Comparison of ENCODE assay signal across 1 cellular context in genomic region chr2:73284296-73285161, GRCh38.
TF ChIP-seq lines count a peak whose summit lies in the region.

Gene FBXO41 (minus strand): TSS chr2:73284478. CDS start chr2:73269630, 14,848 bp downstream.

TF ChIP-seq in HepG2, 621 proteins besides CTCF, POLR2A, EP300 and RAD21 (continued from another document):
- TF ChIP-seq FOXK1 (CRISPR knock-in tag; IDR thresholded peaks at IDR 0.05; ENCODE audit: borderline replicate concordance, low read depth): no peak
- peak; percentile 44 for TF ChIP-seq ZNF501 (CRISPR knock-in tag; IDR thresholded peaks at IDR 0.05)
- no peak for TF ChIP-seq FOXA1 (IDR thresholded peaks at IDR 0.05)
- TF ChIP-seq FOXA1 (CRISPR knock-in tag; IDR thresholded peaks at IDR 0.05): no peak; the same call in 1 of the 2 replicates
- no peak for TF ChIP-seq SALL2 (CRISPR knock-in tag; IDR thresholded peaks at IDR 0.05)
- peak; percentile 49 for TF ChIP-seq RBFOX2 (IDR thresholded peaks at IDR 0.05; ENCODE audit: low read depth, low read length)
- TF ChIP-seq, protein P1, sequence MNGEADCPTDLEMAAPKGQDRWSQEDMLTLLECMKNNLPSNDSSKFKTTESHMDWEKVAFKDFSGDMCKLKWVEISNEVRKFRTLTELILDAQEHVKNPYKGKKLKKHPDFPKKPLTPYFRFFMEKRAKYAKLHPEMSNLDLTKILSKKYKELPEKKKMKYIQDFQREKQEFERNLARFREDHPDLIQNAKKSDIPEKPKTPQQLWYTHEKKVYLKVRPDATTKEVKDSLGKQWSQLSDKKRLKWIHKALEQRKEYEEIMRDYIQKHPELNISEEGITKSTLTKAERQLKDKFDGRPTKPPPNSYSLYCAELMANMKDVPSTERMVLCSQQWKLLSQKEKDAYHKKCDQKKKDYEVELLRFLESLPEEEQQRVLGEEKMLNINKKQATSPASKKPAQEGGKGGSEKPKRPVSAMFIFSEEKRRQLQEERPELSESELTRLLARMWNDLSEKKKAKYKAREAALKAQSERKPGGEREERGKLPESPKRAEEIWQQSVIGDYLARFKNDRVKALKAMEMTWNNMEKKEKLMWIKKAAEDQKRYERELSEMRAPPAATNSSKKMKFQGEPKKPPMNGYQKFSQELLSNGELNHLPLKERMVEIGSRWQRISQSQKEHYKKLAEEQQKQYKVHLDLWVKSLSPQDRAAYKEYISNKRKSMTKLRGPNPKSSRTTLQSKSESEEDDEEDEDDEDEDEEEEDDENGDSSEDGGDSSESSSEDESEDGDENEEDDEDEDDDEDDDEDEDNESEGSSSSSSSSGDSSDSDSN (CRISPR knock-in tag; IDR thresholded peaks at IDR 0.05): peak; percentile 61
- TF ChIP-seq ZNF713 (CRISPR knock-in tag; IDR thresholded peaks at IDR 0.05): 0 out of 2 replicates have a peak, but pooled peaks have one; percentile 44
- TF ChIP-seq, protein P2, sequence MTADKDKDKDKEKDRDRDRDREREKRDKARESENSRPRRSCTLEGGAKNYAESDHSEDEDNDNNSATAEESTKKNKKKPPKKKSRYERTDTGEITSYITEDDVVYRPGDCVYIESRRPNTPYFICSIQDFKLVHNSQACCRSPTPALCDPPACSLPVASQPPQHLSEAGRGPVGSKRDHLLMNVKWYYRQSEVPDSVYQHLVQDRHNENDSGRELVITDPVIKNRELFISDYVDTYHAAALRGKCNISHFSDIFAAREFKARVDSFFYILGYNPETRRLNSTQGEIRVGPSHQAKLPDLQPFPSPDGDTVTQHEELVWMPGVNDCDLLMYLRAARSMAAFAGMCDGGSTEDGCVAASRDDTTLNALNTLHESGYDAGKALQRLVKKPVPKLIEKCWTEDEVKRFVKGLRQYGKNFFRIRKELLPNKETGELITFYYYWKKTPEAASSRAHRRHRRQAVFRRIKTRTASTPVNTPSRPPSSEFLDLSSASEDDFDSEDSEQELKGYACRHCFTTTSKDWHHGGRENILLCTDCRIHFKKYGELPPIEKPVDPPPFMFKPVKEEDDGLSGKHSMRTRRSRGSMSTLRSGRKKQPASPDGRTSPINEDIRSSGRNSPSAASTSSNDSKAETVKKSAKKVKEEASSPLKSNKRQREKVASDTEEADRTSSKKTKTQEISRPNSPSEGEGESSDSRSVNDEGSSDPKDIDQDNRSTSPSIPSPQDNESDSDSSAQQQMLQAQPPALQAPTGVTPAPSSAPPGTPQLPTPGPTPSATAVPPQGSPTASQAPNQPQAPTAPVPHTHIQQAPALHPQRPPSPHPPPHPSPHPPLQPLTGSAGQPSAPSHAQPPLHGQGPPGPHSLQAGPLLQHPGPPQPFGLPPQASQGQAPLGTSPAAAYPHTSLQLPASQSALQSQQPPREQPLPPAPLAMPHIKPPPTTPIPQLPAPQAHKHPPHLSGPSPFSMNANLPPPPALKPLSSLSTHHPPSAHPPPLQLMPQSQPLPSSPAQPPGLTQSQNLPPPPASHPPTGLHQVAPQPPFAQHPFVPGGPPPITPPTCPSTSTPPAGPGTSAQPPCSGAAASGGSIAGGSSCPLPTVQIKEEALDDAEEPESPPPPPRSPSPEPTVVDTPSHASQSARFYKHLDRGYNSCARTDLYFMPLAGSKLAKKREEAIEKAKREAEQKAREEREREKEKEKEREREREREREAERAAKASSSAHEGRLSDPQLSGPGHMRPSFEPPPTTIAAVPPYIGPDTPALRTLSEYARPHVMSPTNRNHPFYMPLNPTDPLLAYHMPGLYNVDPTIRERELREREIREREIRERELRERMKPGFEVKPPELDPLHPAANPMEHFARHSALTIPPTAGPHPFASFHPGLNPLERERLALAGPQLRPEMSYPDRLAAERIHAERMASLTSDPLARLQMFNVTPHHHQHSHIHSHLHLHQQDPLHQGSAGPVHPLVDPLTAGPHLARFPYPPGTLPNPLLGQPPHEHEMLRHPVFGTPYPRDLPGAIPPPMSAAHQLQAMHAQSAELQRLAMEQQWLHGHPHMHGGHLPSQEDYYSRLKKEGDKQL (CRISPR knock-in tag; IDR thresholded peaks at IDR 0.05; ENCODE audit: low read depth): no peak
- no peak for TF ChIP-seq RFX3 (CRISPR knock-in tag; IDR thresholded peaks at IDR 0.05)
- 0 out of 2 replicates have a peak, but pooled peaks have one; percentile 80 for TF ChIP-seq ZNF678 (CRISPR knock-in tag; IDR thresholded peaks at IDR 0.05)
- TF ChIP-seq NR3C1 (CRISPR knock-in tag; IDR thresholded peaks at IDR 0.05): no peak
- TF ChIP-seq MTA1 (CRISPR knock-in tag; IDR thresholded peaks at IDR 0.05; ENCODE audit: borderline replicate concordance): peak; percentile 84
- TF ChIP-seq NFYC (CRISPR knock-in tag; IDR thresholded peaks at IDR 0.05): no peak
- no peak for TF ChIP-seq CREB1 (IDR thresholded peaks at IDR 0.05)
- TF ChIP-seq CREB1 (CRISPR knock-in tag; IDR thresholded peaks at IDR 0.05): no peak
- no peak for TF ChIP-seq IKZF4 (CRISPR knock-in tag; IDR thresholded peaks at IDR 0.05; ENCODE audit: borderline replicate concordance, low read depth, not compliant biosample characterization)
- TF ChIP-seq ZNF580 (CRISPR knock-in tag; IDR thresholded peaks at IDR 0.05; ENCODE audit: borderline replicate concordance, low read depth): 0 out of 2 replicates have a peak, but pooled peaks have one; percentile 17
- TF ChIP-seq FOSL1 (CRISPR knock-in tag; IDR thresholded peaks at IDR 0.05; ENCODE audit: borderline replicate concordance): no peak
- TF ChIP-seq ZNF510 (CRISPR knock-in tag; IDR thresholded peaks at IDR 0.05; ENCODE audit: low read depth): no peak
- TF ChIP-seq ZNF83 (CRISPR knock-in tag; IDR thresholded peaks at IDR 0.05; ENCODE audit: borderline replicate concordance): peak; percentile 56; the same call in 1 of the 2 replicates
- TF ChIP-seq RARA (CRISPR knock-in tag; IDR thresholded peaks at IDR 0.05): peak; percentile 53; the same call in 1 of the 2 replicates
- no peak for TF ChIP-seq THAP9 (CRISPR knock-in tag; IDR thresholded peaks at IDR 0.05; ENCODE audit: borderline replicate concordance)
- no peak for TF ChIP-seq TOE1 (CRISPR knock-in tag; IDR thresholded peaks at IDR 0.05)
- TF ChIP-seq PAX8 (CRISPR knock-in tag; IDR thresholded peaks at IDR 0.05; ENCODE audit: borderline replicate concordance): no peak
- TF ChIP-seq HNF1B (CRISPR knock-in tag; IDR thresholded peaks at IDR 0.05): peak; percentile 33; the same call in 1 of the 2 replicates
- no peak for TF ChIP-seq HNRNPH1 (optimal IDR thresholded peaks at IDR 0.05; ENCODE audit: low read depth, low read length)
- TF ChIP-seq, protein P3, sequence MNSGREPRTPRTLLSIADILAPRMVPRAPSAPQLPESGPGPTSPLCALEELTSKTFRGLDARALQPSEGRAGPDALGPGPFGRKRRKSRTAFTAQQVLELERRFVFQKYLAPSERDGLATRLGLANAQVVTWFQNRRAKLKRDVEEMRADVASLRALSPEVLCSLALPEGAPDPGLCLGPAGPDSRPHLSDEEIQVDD (CRISPR knock-in tag; IDR thresholded peaks at IDR 0.05; ENCODE audit: borderline replicate concordance): no peak
- TF ChIP-seq ZNF30 (CRISPR knock-in tag; IDR thresholded peaks at IDR 0.05): no peak
- TF ChIP-seq SP1 (IDR thresholded peaks at IDR 0.05): no peak
- 0 out of 2 replicates have a peak, but pooled peaks have one; percentile 46 for TF ChIP-seq SP1 (CRISPR knock-in tag; IDR thresholded peaks at IDR 0.05)
- no peak for TF ChIP-seq PLRG1 (conservative IDR thresholded peaks at IDR 0.05)
- TF ChIP-seq SOX6 (IDR thresholded peaks at IDR 0.05): no peak
- peak; percentile 49 for TF ChIP-seq SOX6 (CRISPR knock-in tag; IDR thresholded peaks at IDR 0.05)
- 0 out of 2 replicates have a peak, but pooled peaks have one; percentile 26 for TF ChIP-seq ZBTB20 (CRISPR knock-in tag; IDR thresholded peaks at IDR 0.05; ENCODE audit: borderline replicate concordance, low read depth)
- TF ChIP-seq ZMAT3 (CRISPR knock-in tag; conservative IDR thresholded peaks at IDR 0.05): no peak
- no peak for TF ChIP-seq DRAP1 (CRISPR knock-in tag; IDR thresholded peaks at IDR 0.05)
- TF ChIP-seq ZBTB3 (CRISPR knock-in tag; IDR thresholded peaks at IDR 0.05; ENCODE audit: borderline replicate concordance, low read depth): no peak
